25 cellular contexts compared by ENCODE assay signal in genomic region chr17:81232616-81233241, GRCh38.
"Had no signal": no experiment of that assay in that cellular context is flagged by ENCODE, and none has a peak within 500 bp of the region (broad histone marks: within the 10 kb centered on the region; RNA-seq: fewer than 3 reads in every experiment).

No MANE protein-coding gene starts in this region.

- H3K4me3 ChIP-seq: coronary artery, esophagus muscularis mucosa, mucosa of descending colon, neural progenitor cell, prostate gland, right atrium auricular region, skin epidermis, spleen, stomach, thyroid gland had no signal

- H3K36me3 ChIP-seq: neural progenitor cell had no signal

- H3K9ac ChIP-seq: neural progenitor cell had no signal

- H3K4me3 Mint-ChIP-seq: central memory CD8-positive, alpha-beta T cell; mesothelial cell of epicardium; naive B cell; natural killer cell treated with Interleukin-12 subunit alpha and Interleukin-12 subunit beta and Interleukin-15 and Interleukin-18, amount 100 ng/mL, for 72 hours; neural progenitor cell; stimulated activated naive B cell treated with anti-CD40 and anti-IgM and Interleukin-4, amounts not matched to agents 10 μg/mL and 1 μg/mL and 100 μg/mL, for 72 hours had no signal

- H3K9me3 ChIP-seq: esophagus muscularis mucosa, mucosa of descending colon, prostate gland, right atrium auricular region, spleen, stomach, thyroid gland had no signal

- H3K27ac Mint-ChIP-seq: mesothelial cell of epicardium; naive B cell; natural killer cell treated with Interleukin-12 subunit alpha and Interleukin-12 subunit beta and Interleukin-15 and Interleukin-18, amount 100 ng/mL, for 72 hours; neural progenitor cell; stimulated activated naive B cell treated with anti-CD40 and anti-IgM and Interleukin-4, amounts not matched to agents 10 μg/mL and 1 μg/mL and 100 μg/mL, for 72 hours had no signal

- H3K4me2 ChIP-seq: neural progenitor cell had no signal

- H3K27me3 Mint-ChIP-seq: central memory CD8-positive, alpha-beta T cell; naive B cell; natural killer cell treated with Interleukin-12 subunit alpha and Interleukin-12 subunit beta and Interleukin-15 and Interleukin-18, amount 100 ng/mL, for 72 hours; stimulated activated naive B cell treated with anti-CD40 and anti-IgM and Interleukin-4, amounts not matched to agents 10 μg/mL and 1 μg/mL and 100 μg/mL, for 72 hours had no signal

- H3K9me3 Mint-ChIP-seq: central memory CD8-positive, alpha-beta T cell; mesothelial cell of epicardium; naive B cell; natural killer cell treated with Interleukin-12 subunit alpha and Interleukin-12 subunit beta and Interleukin-15 and Interleukin-18, amount 100 ng/mL, for 72 hours; neural progenitor cell; stimulated activated naive B cell treated with anti-CD40 and anti-IgM and Interleukin-4, amounts not matched to agents 10 μg/mL and 1 μg/mL and 100 μg/mL, for 72 hours had no signal

- H2AFZ ChIP-seq: neural progenitor cell had no signal

- H3K27ac ChIP-seq: coronary artery, esophagus muscularis mucosa, foreskin keratinocyte, neural progenitor cell, prostate gland, right atrium auricular region, skin epidermis, spleen, stomach, thyroid gland had no signal

- DNase-seq: dermis blood vessel endothelial cell; effector memory CD4-positive, alpha-beta T cell; foreskin keratinocyte; hypothalamus; mesenchymal stem cell; naive B cell; nucleus accumbens; spleen; stimulated activated naive B cell treated with anti-CD40 and anti-IgM and Interleukin-4, amounts not matched to agents 10 μg/mL and 1 μg/mL and 100 μg/mL, for 72 hours; stomach; thyroid gland; trophoblast cell had no signal

- H3K4me1 ChIP-seq: foreskin keratinocyte, neural progenitor cell, prostate gland had no signal

- FAIRE-seq: endothelial cell of umbilical vein, keratinocyte had no signal

- ATAC-seq: foreskin keratinocyte; left lobe of liver; mucosa of descending colon; natural killer cell treated with Interleukin-12 subunit alpha and Interleukin-12 subunit beta and Interleukin-15 and Interleukin-18, amount 100 ng/mL, for 72 hours; stimulated activated naive B cell treated with anti-CD40 and anti-IgM and Interleukin-4, amounts not matched to agents 10 μg/mL and 1 μg/mL and 100 μg/mL, for 72 hours had no signal

- H3K27me3 ChIP-seq: esophagus muscularis mucosa, foreskin keratinocyte, neural progenitor cell, right atrium auricular region, spleen, stomach, thyroid gland had no signal
